In genomic region chr3:181572432-181572831, GRCh38 we compare ENCODE assay signal across 18 cellular contexts.
DNase-seq lines count a peak whose midpoint lies in the region; ATAC-seq and TF ChIP-seq lines count a peak whose summit lies in the region.
"Had no signal": no experiment of that assay in that cellular context is flagged by ENCODE, and none has a peak within 500 bp of the region (broad histone marks: within the 10 kb centered on the region; RNA-seq: fewer than 3 reads in every experiment).

No MANE protein-coding gene starts in this region.

- H3K27ac ChIP-seq in dorsolateral prefrontal cortex, result peak overlapping the region in 52 of 59 donors; percentile 19 to 92 (median 78)
- no peak overlapping the region for H3K27ac ChIP-seq in caudate nucleus (ENCODE audit: low read depth, low read length)
- H3K27ac ChIP-seq in OCI-LY7 (ENCODE audit: low read depth, low read length, poor library complexity, severe bottlenecking), result no peak overlapping the region
- H3K27ac ChIP-seq: BLaER1 had no signal

- H3K79me2 ChIP-seq in OCI-LY7 (ENCODE audit: insufficient read depth, low read depth, low read length), result no peaks in the 10 kb centered on the region

- no peak for DNase-seq in dorsolateral prefrontal cortex
- peak; percentile 70 for DNase-seq in pons (ENCODE audit: low spot score)
- peak; percentile 77 for DNase-seq in superior temporal gyrus (ENCODE audit: extremely low spot score)
- no peak for DNase-seq in caudate nucleus (lab: John Stamatoyannopoulos, UW)
- no peak for DNase-seq in OCI-LY7 (ENCODE audit: low spot score)
- DNase-seq: 8988T; ACHN; BE2C; C1 segment of cervical spinal cord; CD4-positive, alpha-beta memory T cell; CD4-positive, CD25-positive, alpha-beta regulatory T cell; CD8-positive, alpha-beta memory T cell; COR-L47; DMS 273 treated with DMSO at 0.1 percent for 48 hours; DMS79 treated with DMSO at 0.1 percent for 48 hours; GF-D8 had no signal

- ATAC-seq in GM18867 (IDR thresholded peaks at IDR 0.05; ENCODE audit: unreplicated experiment), result no peak

- CTCF ChIA-PET in OCI-LY7 (lab: Charles Lee; ENCODE audit: unreplicated experiment), result no interaction called here

- H4K20me1 ChIP-seq in OCI-LY7 (ENCODE audit: insufficient read depth, low read length), result no peaks in the 10 kb centered on the region
- H4K20me1 ChIP-seq: BLaER1 had no signal

- no TSS peak for BruUV-seq in OCI-LY7 (replicated peaks; lab: Mats Ljungman, UMichigan)

- no peak overlapping the region for H2AFZ ChIP-seq in OCI-LY7 (ENCODE audit: low read length)

- H3K4me1 ChIP-seq in OCI-LY7 (ENCODE audit: insufficient read depth, low read length, poor library complexity, severe bottlenecking), result no peaks in the 10 kb centered on the region
- H3K4me1 ChIP-seq: BE2C, BLaER1 had no signal

- TF ChIP-seq CTCF in dorsolateral prefrontal cortex (IDR thresholded peaks at IDR 0.05 in 54 of 56, conservative IDR thresholded peaks at IDR 0.05 in 2 of 56; ENCODE audit: low read depth in 1 of 56, partially characterized antibody in 56 of 56) (no peak), OCI-LY7 (conservative IDR thresholded peaks at IDR 0.05; ENCODE audit: low read length) (no peak)

- H3K4me2 ChIP-seq in OCI-LY7 (ENCODE audit: low read length), result no peak overlapping the region
- H3K4me2 ChIP-seq: BLaER1 had no signal

- H3K9me2 ChIP-seq in OCI-LY7 (ENCODE audit: insufficient read depth, low read length), result no peaks in the 10 kb centered on the region

- POLR2A ChIA-PET in OCI-LY7 (lab: Charles Lee), result no interaction called here

- no peaks in the 10 kb centered on the region for H3K27me3 ChIP-seq in dorsolateral prefrontal cortex
- H3K27me3 ChIP-seq: BE2C, BLaER1 had no signal

- no peaks in the 10 kb centered on the region for H3K9me3 ChIP-seq in OCI-LY7 (ENCODE audit: low read length)
- H3K9me3 ChIP-seq: BE2C, BLaER1 had no signal

- intact Hi-C loops in dorsolateral prefrontal cortex (cut with DNase I) (loop anchor here in 1 of 2 donors (5.0 kb wide), 1 partner anchor 115 kb away; no protein-coding TSS in a partner anchor), OCI-LY7 (cut with micrococcal nuclease; ENCODE audit: unreplicated experiment) (no loop called here)

- peak overlapping the region in 45 of 59 donors; percentile 2 to 58 (median 30) for H3K4me3 ChIP-seq in dorsolateral prefrontal cortex
- no peak overlapping the region for H3K4me3 ChIP-seq in OCI-LY7 (ENCODE audit: low read depth, low read length, poor library complexity, severe bottlenecking)
- H3K4me3 ChIP-seq: BLaER1 had no signal

- H3K36me3 ChIP-seq in OCI-LY7 (ENCODE audit: insufficient read depth, low read length), result no peaks in the 10 kb centered on the region
- H3K36me3 ChIP-seq: BE2C, BLaER1 had no signal

Comparison
In these comparisons a context has a peak if more than half of its experiments do, and no peak if none do; other contexts are left out.
1. DNase-seq: peak in pons (single experiment) and superior temporal gyrus (single experiment); none in dorsolateral prefrontal cortex (0 of 10), caudate nucleus (0 of 61) and OCI-LY7 (single experiment).
2. H3K27ac ChIP-seq: peak in dorsolateral prefrontal cortex (52 of 59); none in caudate nucleus (single experiment) and OCI-LY7 (single experiment).